1 cellular context compared by ENCODE assay signal in genomic region chr4:177079327-177079726, GRCh38.
TF ChIP-seq lines count a peak whose summit lies in the region.

No MANE protein-coding gene starts in this region.

TF ChIP-seq in HCT116, 20 proteins besides CTCF, POLR2A, EP300 and RAD21 (continued from another document):
- TF ChIP-seq, protein P1, sequence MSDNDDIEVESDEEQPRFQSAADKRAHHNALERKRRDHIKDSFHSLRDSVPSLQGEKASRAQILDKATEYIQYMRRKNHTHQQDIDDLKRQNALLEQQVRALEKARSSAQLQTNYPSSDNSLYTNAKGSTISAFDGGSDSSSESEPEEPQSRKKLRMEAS (IDR thresholded peaks at IDR 0.05) = no peak
- TF ChIP-seq TCF7L2 (IDR thresholded peaks at IDR 0.05; ENCODE audit: borderline replicate concordance, extremely low read depth, insufficient read depth, insufficient read length) (no peak), REST (IDR thresholded peaks at IDR 0.05; ENCODE audit: low read depth) (no peak), FOSL1 (IDR thresholded peaks at IDR 0.05; ENCODE audit: low read depth) (no peak), ZFX (IDR thresholded peaks at IDR 0.05) (no peak), JUND (IDR thresholded peaks at IDR 0.05) (no peak), CBX3 (IDR thresholded peaks at IDR 0.05; ENCODE audit: low read depth) (no peak), EZH2 (IDR thresholded peaks at IDR 0.05) (no peak), SRF (IDR thresholded peaks at IDR 0.05; ENCODE audit: low read depth) (no peak), ZBTB33 (IDR thresholded peaks at IDR 0.05; ENCODE audit: extremely low read depth, insufficient replicate concordance, low read length) (no peak), CEBPB (IDR thresholded peaks at IDR 0.05; ENCODE audit: low read depth) (no peak)
